8 cellular contexts compared by ENCODE assay signal in the genomic region with DNA sequence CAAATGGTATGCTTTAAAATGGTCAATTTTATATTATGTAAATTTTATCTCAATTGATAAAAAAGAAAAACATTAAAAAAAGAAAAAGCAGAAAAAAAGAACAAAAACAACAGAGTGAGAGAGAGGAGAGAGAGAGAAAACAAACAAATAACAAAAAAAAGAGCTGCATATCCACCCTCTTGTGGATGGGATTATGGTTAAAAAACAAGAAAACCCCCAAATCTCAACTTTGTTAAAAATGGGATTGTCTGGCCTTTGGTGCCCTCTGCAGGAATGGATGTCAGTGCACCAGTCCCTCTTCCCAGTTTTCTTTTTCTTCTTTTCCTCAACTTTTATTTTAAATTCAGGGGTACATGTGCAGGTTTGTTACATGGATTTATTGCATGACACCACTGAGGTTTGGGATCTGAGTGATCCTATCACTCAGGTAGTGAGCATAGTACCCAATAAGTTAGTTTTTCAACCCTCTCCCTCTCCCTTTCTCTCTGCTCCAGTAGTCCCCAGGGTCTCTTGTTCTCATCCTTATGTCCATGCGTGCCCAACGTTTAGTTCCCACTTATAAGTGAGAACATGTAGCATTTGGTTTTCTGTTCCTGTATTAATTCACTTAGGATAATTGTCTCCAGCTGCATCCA. TPM values are rescaled to one million over a fixed set of nuclear protein-coding genes. Genes with fewer than 3 reads are reported as not detected.
DNase-seq lines count a peak whose midpoint lies in the region; ATAC-seq and TF ChIP-seq lines count a peak whose summit lies in the region.

No MANE protein-coding gene starts in this region.

- no peak overlapping the region for H2AFZ ChIP-seq in GM23338

- peak; percentile 82 to 88 for TF ChIP-seq CTCF in GM23338 (conservative IDR thresholded peaks at IDR 0.05; ENCODE audit: low read depth in 2 of 2)
- TF ChIP-seq CTCF in chondrocyte (IDR thresholded peaks at IDR 0.05), result peak; percentile 92
- peak; percentile 69 for TF ChIP-seq CTCF in lower lobe of right lung (IDR thresholded peaks at IDR 0.05)

- peaks cover 41% of the 10 kb centered on the region for H3K27me3 Mint-ChIP-seq in GM23338 (ENCODE audit: insufficient read depth, low read depth, poor library complexity)
- H3K27me3 Mint-ChIP-seq in chondrocyte (ENCODE audit: low read depth), result peaks cover 64% of the 10 kb centered on the region

- H3K4me3 ChIP-seq in GM23338 (no peak overlapping the region), SJCRH30 (no peak overlapping the region), lower lobe of right lung (no peak overlapping the region)

- no peaks in the 10 kb centered on the region for H4K20me1 ChIP-seq in GM23338 (replicated peaks; ENCODE audit: insufficient read depth)

- no peaks in the 10 kb centered on the region for H3K79me2 ChIP-seq in GM23338 (replicated peaks; ENCODE audit: insufficient read depth)

- no peaks in the 10 kb centered on the region for H3F3A ChIP-seq in GM23338 (replicated peaks; ENCODE audit: low read depth)

- DNase-seq in COLO829 (ENCODE audit: low spot score) (peak; percentile 74), GM23338 (ENCODE audit: low spot score) (peak; percentile 73), SJCRH30 (peak; percentile 33 to 59), chondrocyte (ENCODE audit: low spot score) (no peak), lower lobe of right lung (no peak), NCI-H187 treated with DMSO at 0.1 percent for 48 hours (lab: John Stamatoyannopoulos, UW) (no peak)

- H3K36me3 ChIP-seq in GM23338 (ENCODE audit: insufficient read depth), result no peaks in the 10 kb centered on the region
- no peaks in the 10 kb centered on the region for H3K36me3 ChIP-seq in SJCRH30
- H3K36me3 ChIP-seq in lower lobe of right lung, result no peaks in the 10 kb centered on the region

- H3K9me2 ChIP-seq in GM23338 (ENCODE audit: insufficient read depth), result no peaks in the 10 kb centered on the region

- peaks cover 84% of the 10 kb centered on the region for H3K27me3 ChIP-seq in GM23338 (ENCODE audit: insufficient read depth)
- no peaks in the 10 kb centered on the region for H3K27me3 ChIP-seq in SJCRH30
- peaks cover 3% of the 10 kb centered on the region for H3K27me3 ChIP-seq in lower lobe of right lung (ENCODE audit: low read depth)

- no peaks in the 10 kb centered on the region for H3K9me3 ChIP-seq in SJCRH30 (replicated peaks)
- H3K9me3 ChIP-seq in lower lobe of right lung, result no peaks in the 10 kb centered on the region

- H3K4me1 ChIP-seq in GM23338 (ENCODE audit: insufficient read depth), result no peaks in the 10 kb centered on the region
- no peaks in the 10 kb centered on the region for H3K4me1 ChIP-seq in SJCRH30
- H3K4me1 ChIP-seq in lower lobe of right lung, result no peaks in the 10 kb centered on the region

- no peaks in the 10 kb centered on the region for H3K9me3 Mint-ChIP-seq in GM23338
- H3K9me3 Mint-ChIP-seq in chondrocyte (ENCODE audit: low read depth), result no peaks in the 10 kb centered on the region

- H3K36me3 Mint-ChIP-seq in GM23338 (ENCODE audit: low read depth), result no peaks in the 10 kb centered on the region
- H3K36me3 Mint-ChIP-seq in chondrocyte (ENCODE audit: low read depth), result no peaks in the 10 kb centered on the region

- ATAC-seq in GM23338 (peak; percentile 67), lower lobe of right lung (peak in 1 of 2 donors; percentile 24), HG03571 (IDR thresholded peaks at IDR 0.05; ENCODE audit: unreplicated experiment) (no peak), HG03196 (IDR thresholded peaks at IDR 0.05; ENCODE audit: unreplicated experiment) (no peak)

- intact Hi-C loops in lower lobe of right lung (cut with DNase I), result no loop called here

- H3K27ac Mint-ChIP-seq in GM23338 (no peak overlapping the region), chondrocyte (ENCODE audit: unreplicated experiment) (no peak overlapping the region)

- no peak overlapping the region for H3K4me3 Mint-ChIP-seq in GM23338
- no peak overlapping the region for H3K4me3 Mint-ChIP-seq in chondrocyte (ENCODE audit: unreplicated experiment)

- no peak overlapping the region for H3K4me2 ChIP-seq in GM23338

- H3K27ac ChIP-seq in GM23338 (ENCODE audit: low read depth) (no peak overlapping the region), SJCRH30 (no peak overlapping the region), lower lobe of right lung (no peak overlapping the region)

- no peaks in the 10 kb centered on the region for H3K4me1 Mint-ChIP-seq in GM23338
- H3K4me1 Mint-ChIP-seq in chondrocyte (ENCODE audit: low read depth), result no peaks in the 10 kb centered on the region

TF ChIP-seq in GM23338, 12 proteins besides CTCF, POLR2A, EP300 and RAD21 (continues in another document):
- TF ChIP-seq NANOG (IDR thresholded peaks at IDR 0.05; ENCODE audit: borderline replicate concordance) (no peak), ZNF331 (CRISPR knock-in tag; IDR thresholded peaks at IDR 0.05; ENCODE audit: low read depth) (no peak), EZH2 (IDR thresholded peaks at IDR 0.05; ENCODE audit: low read depth, unreplicated experiment) (no peak), CREB1 (CRISPR knock-in tag; IDR thresholded peaks at IDR 0.05; ENCODE audit: low read depth) (no peak), JUNB (IDR thresholded peaks at IDR 0.05; ENCODE audit: unreplicated experiment) (no peak), EZH2phosphoT487 (IDR thresholded peaks at IDR 0.05; ENCODE audit: unreplicated experiment) (no peak), POLR2AphosphoS5 (IDR thresholded peaks at IDR 0.05; ENCODE audit: low read depth) (no peak), STAT1 (IDR thresholded peaks at IDR 0.05; ENCODE audit: unreplicated experiment) (no peak), ZNF114 (CRISPR knock-in tag; IDR thresholded peaks at IDR 0.05) (no peak)
- TF ChIP-seq, protein P1, sequence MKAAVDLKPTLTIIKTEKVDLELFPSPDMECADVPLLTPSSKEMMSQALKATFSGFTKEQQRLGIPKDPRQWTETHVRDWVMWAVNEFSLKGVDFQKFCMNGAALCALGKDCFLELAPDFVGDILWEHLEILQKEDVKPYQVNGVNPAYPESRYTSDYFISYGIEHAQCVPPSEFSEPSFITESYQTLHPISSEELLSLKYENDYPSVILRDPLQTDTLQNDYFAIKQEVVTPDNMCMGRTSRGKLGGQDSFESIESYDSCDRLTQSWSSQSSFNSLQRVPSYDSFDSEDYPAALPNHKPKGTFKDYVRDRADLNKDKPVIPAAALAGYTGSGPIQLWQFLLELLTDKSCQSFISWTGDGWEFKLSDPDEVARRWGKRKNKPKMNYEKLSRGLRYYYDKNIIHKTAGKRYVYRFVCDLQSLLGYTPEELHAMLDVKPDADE (IDR thresholded peaks at IDR 0.05), result no peak
- TF ChIP-seq, protein P2, sequence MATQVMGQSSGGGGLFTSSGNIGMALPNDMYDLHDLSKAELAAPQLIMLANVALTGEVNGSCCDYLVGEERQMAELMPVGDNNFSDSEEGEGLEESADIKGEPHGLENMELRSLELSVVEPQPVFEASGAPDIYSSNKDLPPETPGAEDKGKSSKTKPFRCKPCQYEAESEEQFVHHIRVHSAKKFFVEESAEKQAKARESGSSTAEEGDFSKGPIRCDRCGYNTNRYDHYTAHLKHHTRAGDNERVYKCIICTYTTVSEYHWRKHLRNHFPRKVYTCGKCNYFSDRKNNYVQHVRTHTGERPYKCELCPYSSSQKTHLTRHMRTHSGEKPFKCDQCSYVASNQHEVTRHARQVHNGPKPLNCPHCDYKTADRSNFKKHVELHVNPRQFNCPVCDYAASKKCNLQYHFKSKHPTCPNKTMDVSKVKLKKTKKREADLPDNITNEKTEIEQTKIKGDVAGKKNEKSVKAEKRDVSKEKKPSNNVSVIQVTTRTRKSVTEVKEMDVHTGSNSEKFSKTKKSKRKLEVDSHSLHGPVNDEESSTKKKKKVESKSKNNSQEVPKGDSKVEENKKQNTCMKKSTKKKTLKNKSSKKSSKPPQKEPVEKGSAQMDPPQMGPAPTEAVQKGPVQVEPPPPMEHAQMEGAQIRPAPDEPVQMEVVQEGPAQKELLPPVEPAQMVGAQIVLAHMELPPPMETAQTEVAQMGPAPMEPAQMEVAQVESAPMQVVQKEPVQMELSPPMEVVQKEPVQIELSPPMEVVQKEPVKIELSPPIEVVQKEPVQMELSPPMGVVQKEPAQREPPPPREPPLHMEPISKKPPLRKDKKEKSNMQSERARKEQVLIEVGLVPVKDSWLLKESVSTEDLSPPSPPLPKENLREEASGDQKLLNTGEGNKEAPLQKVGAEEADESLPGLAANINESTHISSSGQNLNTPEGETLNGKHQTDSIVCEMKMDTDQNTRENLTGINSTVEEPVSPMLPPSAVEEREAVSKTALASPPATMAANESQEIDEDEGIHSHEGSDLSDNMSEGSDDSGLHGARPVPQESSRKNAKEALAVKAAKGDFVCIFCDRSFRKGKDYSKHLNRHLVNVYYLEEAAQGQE (IDR thresholded peaks at IDR 0.05; ENCODE audit: unreplicated experiment), result no peak

RNA-seq across cellular contexts. Expression of a gene that starts 28.1 kb away (rescaled TPM):
- 55.3 and 59.3 TPM in 2 replicates for total RNA-seq in GM23338 (2014; rRNA removed; shearing (Covaris generic))
- 24.8 and 28.7 TPM in 2 replicates for polyA plus RNA-seq in GM23338 (2016; fragmentation: Nextera tagmentation; extraction: Ambion mirVana)
- total RNA-seq in SJCRH30 (2014; rRNA removed; shearing (Covaris generic)), result 65.0 and 77.0 TPM in 2 replicates
- 124 to 196 TPM (median 193 TPM) in 3 replicates for total RNA-seq in chondrocyte
- 79.8 TPM for total RNA-seq in lower lobe of right lung

Comparison
In these comparisons a context has a peak if more than half of its experiments do, and no peak if none do; other contexts are left out.
1. DNase-seq: peak in COLO829 (single experiment), GM23338 (single experiment) and SJCRH30 (2 of 2); none in chondrocyte (single experiment), lower lobe of right lung (single experiment) and NCI-H187 treated with DMSO at 0.1 percent for 48 hours (single experiment).
2. Peak in every context shown above with its lines, with median percentiles within 50 percentile points of each other: CTCF ChIP-seq.